Comparison of ENCODE assay signal across 14 cellular contexts in genomic region chr1:26710811-26711210, GRCh38.
"Had no signal": no experiment of that assay in that cellular context is flagged by ENCODE, and none has a peak within 500 bp of the region (broad histone marks: within the 10 kb centered on the region; RNA-seq: fewer than 3 reads in every experiment).

No MANE protein-coding gene starts in this region.

- H3K4me3 ChIP-seq: hepatocyte, pancreas had no signal

- H3K4me3 Mint-ChIP-seq: type B pancreatic cell had no signal

- H3K9me3 ChIP-seq: pancreas had no signal

- ATAC-seq: foreskin keratinocyte; naive thymus-derived CD8-positive, alpha-beta T cell; pancreas; right cardiac atrium had no signal

- H3K27me3 Mint-ChIP-seq: naive thymus-derived CD8-positive, alpha-beta T cell; progenitor cell of endocrine pancreas; type B pancreatic cell had no signal

- H3K27ac Mint-ChIP-seq: progenitor cell of endocrine pancreas, type B pancreatic cell had no signal

- H3K27me3 ChIP-seq: foreskin keratinocyte, hepatocyte, pancreas had no signal

- H3K27ac ChIP-seq: foreskin keratinocyte, hepatocyte, pancreas had no signal

- DNase-seq: effector memory CD4-positive, alpha-beta T cell; erythroblast; foreskin keratinocyte; head of caudate nucleus; naive thymus-derived CD8-positive, alpha-beta T cell; pancreas; right cardiac atrium; small intestine; stimulated activated CD4-positive, alpha-beta T cell treated with anti-CD3 and anti-CD28 coated beads, Interleukin-12 subunit alpha, Interleukin-12 subunit beta, amount 100 ng/mL, for 4 hours; stimulated activated CD4-positive, alpha-beta T cell treated with anti-CD3 and anti-CD28 coated beads, Interleukin-2, amount 100 ng/mL, for 48 hours; stimulated activated naive CD4-positive, alpha-beta T cell treated with Interleukin-2 at 50 U/mL for 16 hours had no signal

- H3K36me3 ChIP-seq: pancreas had no signal

- H3K9me3 Mint-ChIP-seq: naive thymus-derived CD8-positive, alpha-beta T cell; type B pancreatic cell had no signal
